Comparison of ENCODE assay signal across 19 cellular contexts in the genomic region with DNA sequence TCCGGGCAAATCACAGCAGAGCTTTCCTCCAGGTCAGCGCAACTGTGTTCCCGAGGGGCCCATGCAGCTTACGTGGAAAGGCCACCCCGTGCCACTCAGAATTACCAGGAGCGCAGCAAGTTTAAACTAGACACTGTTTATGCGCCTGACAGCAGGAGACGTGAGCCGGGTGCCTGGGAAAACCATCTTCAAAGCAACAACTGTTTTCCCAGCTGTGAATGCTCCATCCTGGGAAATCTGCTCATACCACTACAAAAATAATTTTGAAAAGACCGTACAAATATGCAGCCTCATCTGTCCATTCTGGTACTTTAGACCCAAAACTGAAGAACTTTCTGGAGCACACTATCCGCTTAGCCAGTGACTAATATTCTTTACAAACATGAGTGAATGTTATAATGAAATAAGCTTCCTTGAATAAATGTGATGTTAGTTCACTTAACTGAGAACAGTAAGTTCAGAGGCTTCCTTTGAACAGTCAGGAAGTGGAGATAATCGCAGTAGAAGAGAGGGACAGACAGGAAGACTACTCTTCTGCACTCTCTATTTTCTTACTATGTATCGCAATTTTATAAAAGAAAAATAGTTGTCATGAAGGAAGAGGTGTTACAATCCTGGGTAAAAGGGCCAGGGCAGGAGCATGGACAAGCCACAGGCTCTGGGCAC.
DNase-seq lines count a peak whose midpoint lies in the region; TF ChIP-seq lines count a peak whose summit lies in the region.
"Had no signal": no experiment of that assay in that cellular context is flagged by ENCODE, and none has a peak within 500 bp of the region (broad histone marks: within the 10 kb centered on the region; RNA-seq: fewer than 3 reads in every experiment).

No MANE protein-coding gene starts in this region.

- H3K27me3 Mint-ChIP-seq in nephron progenitor cell (ENCODE audit: low read depth, poor library complexity): no peaks in the 10 kb centered on the region
- H3K27me3 Mint-ChIP-seq in activated T-cell treated with anti-CD3 and anti-CD28 coated beads, Interleukin-2, amount 50 U/mL, for 24 hours: no peaks in the 10 kb centered on the region
- H3K27me3 Mint-ChIP-seq: activated naive CD8-positive, alpha-beta T cell treated with anti-CD3 and anti-CD28 coated beads, Interleukin-2, amount 50 U/mL, for 24 hours; naive thymus-derived CD4-positive, alpha-beta T cell had no signal

- no peak overlapping the region for H3K4me3 Mint-ChIP-seq in nephron progenitor cell
- no peak overlapping the region for H3K4me3 Mint-ChIP-seq in activated T-cell treated with anti-CD3 and anti-CD28 coated beads, Interleukin-2, amount 50 U/mL, for 24 hours
- H3K4me3 Mint-ChIP-seq: activated naive CD8-positive, alpha-beta T cell treated with anti-CD3 and anti-CD28 coated beads, Interleukin-2, amount 50 U/mL, for 24 hours had no signal

- no peak overlapping the region for H3K27ac Mint-ChIP-seq in nephron progenitor cell
- no peak overlapping the region for H3K27ac Mint-ChIP-seq in activated T-cell treated with anti-CD3 and anti-CD28 coated beads, Interleukin-2, amount 50 U/mL, for 24 hours
- H3K27ac Mint-ChIP-seq: activated naive CD8-positive, alpha-beta T cell treated with anti-CD3 and anti-CD28 coated beads, Interleukin-2, amount 50 U/mL, for 24 hours had no signal

- no peaks in the 10 kb centered on the region for H3F3A ChIP-seq in Loucy (ENCODE audit: low read depth)

- H3K9me3 ChIP-seq in Loucy (ENCODE audit: insufficient read depth, low read depth, low read length): no peaks in the 10 kb centered on the region
- no peaks in the 10 kb centered on the region for H3K9me3 ChIP-seq in endocrine pancreas (ENCODE audit: control insufficient read depth, low read length)
- H3K9me3 ChIP-seq: body of pancreas, colonic mucosa had no signal

- no peaks in the 10 kb centered on the region for H3K9me2 ChIP-seq in Loucy (replicated peaks; ENCODE audit: low read depth, low read length)

- H3K9me3 Mint-ChIP-seq in nephron progenitor cell: no peaks in the 10 kb centered on the region
- no peaks in the 10 kb centered on the region for H3K9me3 Mint-ChIP-seq in activated T-cell treated with anti-CD3 and anti-CD28 coated beads, Interleukin-2, amount 50 U/mL, for 24 hours
- H3K9me3 Mint-ChIP-seq: activated naive CD8-positive, alpha-beta T cell treated with anti-CD3 and anti-CD28 coated beads, Interleukin-2, amount 50 U/mL, for 24 hours; naive thymus-derived CD4-positive, alpha-beta T cell had no signal

- DNase-seq in smooth muscle cell of the brain vasculature (ENCODE audit: low read depth, low spot score) (peak; percentile 81), DMS 273 (lab: John Stamatoyannopoulos, UW; ENCODE audit: unreplicated experiment) (no peak), nephron progenitor cell (no peak)
- DNase-seq in activated T-cell treated with anti-CD3 and anti-CD28 coated beads, Interleukin-2, amount 50 U/mL, for 24 hours: no peak
- DNase-seq: activated CD4-positive, alpha-beta T cell treated with anti-CD3 and anti-CD28 coated beads, Interleukin-2, amount 50 U/mL, for 4 hours; activated CD8-positive, alpha-beta memory T cell treated with anti-CD3 and anti-CD28 coated beads, Interleukin-2, amount 50 U/mL, for 4 hours; activated naive CD8-positive, alpha-beta T cell treated with anti-CD3 and anti-CD28 coated beads, Interleukin-2, amount 50 U/mL, for 24 hours; body of pancreas; colonic mucosa; DMS79; NCI-H1105 treated with DMSO at 0.1 percent for 48 hours; NCI-H2081 treated with DMSO at 0.1 percent for 48 hours; NCI-H446 treated with DMSO at 0.1 percent for 48 hours; stimulated activated CD4-positive, alpha-beta T cell treated with anti-CD3 and anti-CD28 coated beads, Interleukin-1b, Interleukin-23, amount 100 ng/mL, for 48 hours; stimulated activated naive CD4-positive, alpha-beta T cell had no signal

- H3K36me3 ChIP-seq in Loucy (ENCODE audit: insufficient read depth, low read length) (no peaks in the 10 kb centered on the region), endocrine pancreas (ENCODE audit: control insufficient read depth, insufficient read depth, low read length) (no peaks in the 10 kb centered on the region)
- H3K36me3 ChIP-seq: colonic mucosa had no signal

- H3K4me2 ChIP-seq in Loucy (ENCODE audit: low read depth, low read length, poor library complexity, severe bottlenecking): peak overlapping the region; percentile 25

- H3K4me1 Mint-ChIP-seq in nephron progenitor cell: peaks cover 72% of the 10 kb centered on the region
- H3K4me1 Mint-ChIP-seq in activated T-cell treated with anti-CD3 and anti-CD28 coated beads, Interleukin-2, amount 50 U/mL, for 24 hours (ENCODE audit: low read depth): peaks cover 35% of the 10 kb centered on the region

- H3K79me2 ChIP-seq in Loucy (ENCODE audit: insufficient read depth, low read length): no peaks in the 10 kb centered on the region

- H3K4me3 ChIP-seq in GM08714 (ENCODE audit: low read length) (peak overlapping the region; percentile 6; the same call in 1 of the 2 replicates), Loucy (ENCODE audit: low read length, poor library complexity, severe bottlenecking) (no peak overlapping the region), endocrine pancreas (ENCODE audit: control insufficient read depth, insufficient read depth, low read length) (no peak overlapping the region)
- H3K4me3 ChIP-seq: body of pancreas, colonic mucosa had no signal

- H3K27me3 ChIP-seq in Loucy (ENCODE audit: insufficient read depth, low read length, poor library complexity, severe bottlenecking) (no peaks in the 10 kb centered on the region), endocrine pancreas (ENCODE audit: control insufficient read depth, insufficient read depth, low read length) (no peaks in the 10 kb centered on the region)
- H3K27me3 ChIP-seq: body of pancreas, colonic mucosa had no signal

- H3K9ac ChIP-seq in Loucy (ENCODE audit: low read depth, low read length, poor library complexity, severe bottlenecking) (peak overlapping the region; percentile 7), endocrine pancreas (ENCODE audit: control insufficient read depth, insufficient read depth, low read length) (peak overlapping the region; percentile 22)

- H2AFZ ChIP-seq in Loucy (ENCODE audit: low read length): no peak overlapping the region

- H3K4me1 ChIP-seq in Loucy (ENCODE audit: insufficient read depth, low read length, poor library complexity, severe bottlenecking) (peaks cover 19% of the 10 kb centered on the region), endocrine pancreas (ENCODE audit: control insufficient read depth, insufficient read depth, low read length) (no peaks in the 10 kb centered on the region)
- H3K4me1 ChIP-seq: colonic mucosa had no signal

- no peaks in the 10 kb centered on the region for H4K20me1 ChIP-seq in Loucy (ENCODE audit: insufficient read depth, low read length, poor library complexity, severe bottlenecking)

- TF ChIP-seq CTCF in Loucy (conservative IDR thresholded peaks at IDR 0.05; ENCODE audit: low read length) (no peak), nephron progenitor cell (IDR thresholded peaks at IDR 0.05) (no peak)

- H3K36me3 Mint-ChIP-seq in nephron progenitor cell (ENCODE audit: low read depth): no peaks in the 10 kb centered on the region
- peaks cover 5% of the 10 kb centered on the region for H3K36me3 Mint-ChIP-seq in activated T-cell treated with anti-CD3 and anti-CD28 coated beads, Interleukin-2, amount 50 U/mL, for 24 hours (ENCODE audit: low read depth)
